16 cellular contexts compared by ENCODE assay signal in the genomic region with DNA sequence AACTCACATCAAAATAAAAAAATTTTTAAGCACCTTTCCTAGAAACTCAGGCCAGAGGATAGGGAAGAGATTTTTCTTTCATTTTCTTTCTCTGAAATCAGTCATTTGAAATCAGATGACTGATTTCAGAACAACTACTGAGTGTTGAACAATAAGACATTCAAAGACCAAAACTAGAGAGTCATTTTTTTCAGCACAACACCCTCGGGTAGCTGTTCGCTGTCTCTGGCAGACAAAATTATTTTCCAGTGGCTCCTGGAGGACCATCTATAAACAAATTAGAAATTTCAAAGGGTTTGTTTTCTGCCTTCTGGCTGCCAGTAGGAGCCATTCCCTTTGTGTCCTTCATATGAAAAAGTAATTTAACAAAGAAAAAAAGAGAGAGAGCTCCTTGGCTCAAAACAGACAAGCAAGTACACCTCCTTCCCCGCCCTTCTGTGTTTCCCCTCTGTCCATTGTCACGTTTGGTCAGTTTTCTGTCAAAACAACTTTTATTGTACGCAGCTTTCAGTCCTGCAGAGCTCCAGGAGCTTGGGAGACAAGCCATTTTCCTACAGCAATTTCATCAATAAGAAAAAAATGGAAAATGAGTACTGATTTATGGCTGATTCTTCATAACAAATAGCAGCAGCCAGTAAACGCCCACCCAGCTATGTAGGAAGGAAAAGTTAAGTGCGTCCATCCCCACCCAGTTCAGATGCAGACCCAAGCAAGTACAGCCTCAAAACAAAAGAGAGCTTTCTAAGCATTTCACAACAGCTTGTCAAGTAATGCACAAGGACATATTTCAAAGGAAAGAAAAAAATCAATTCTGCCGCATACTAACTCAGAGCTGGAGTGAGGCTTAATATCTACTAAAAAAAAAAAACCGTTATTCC.
DNase-seq lines count a peak whose midpoint lies in the region; ATAC-seq and TF ChIP-seq lines count a peak whose summit lies in the region.
"Had no signal": no experiment of that assay in that cellular context is flagged by ENCODE, and none has a peak within 500 bp of the region (broad histone marks: within the 10 kb centered on the region; RNA-seq: fewer than 3 reads in every experiment).

No MANE protein-coding gene starts in this region.

- H3K9me3 Mint-ChIP-seq in stimulated activated effector memory CD8-positive, alpha-beta T cell treated with anti-CD3 and anti-CD28 coated beads, Interleukin-12 subunit alpha, Interleukin-12 subunit beta, amount 100 ng/mL, for 72 hours: no peaks in the 10 kb centered on the region

- no peaks in the 10 kb centered on the region for H3K9me3 ChIP-seq in HAP-1

- no peaks in the 10 kb centered on the region for H3K27me3 ChIP-seq in HAP-1 (ENCODE audit: low read depth)

- TF ChIP-seq CTCF in fibroblast of villous mesenchyme (IDR thresholded peaks at IDR 0.05; ENCODE audit: insufficient read depth, low read depth, low read length): no peak

- in situ Hi-C loops in HAP-1 (cut with MboI; ENCODE audit: low sequenced_read_pairs): no loop called here

- H3K4me1 Mint-ChIP-seq in stimulated activated effector memory CD8-positive, alpha-beta T cell treated with anti-CD3 and anti-CD28 coated beads, Interleukin-12 subunit alpha, Interleukin-12 subunit beta, amount 100 ng/mL, for 72 hours: no peaks in the 10 kb centered on the region

- no peaks in the 10 kb centered on the region for H3K36me3 Mint-ChIP-seq in stimulated activated effector memory CD8-positive, alpha-beta T cell treated with anti-CD3 and anti-CD28 coated beads, Interleukin-12 subunit alpha, Interleukin-12 subunit beta, amount 100 ng/mL, for 72 hours
- H3K36me3 Mint-ChIP-seq: natural killer cell treated with Interleukin-12 subunit alpha and Interleukin-12 subunit beta and Interleukin-15 and Interleukin-18, amount 100 ng/mL, for 72 hours had no signal

- H3K4me3 Mint-ChIP-seq in stimulated activated effector memory CD8-positive, alpha-beta T cell treated with anti-CD3 and anti-CD28 coated beads, Interleukin-12 subunit alpha, Interleukin-12 subunit beta, amount 100 ng/mL, for 72 hours: no peak overlapping the region
- H3K4me3 Mint-ChIP-seq: natural killer cell treated with Interleukin-12 subunit alpha and Interleukin-12 subunit beta and Interleukin-15 and Interleukin-18, amount 100 ng/mL, for 72 hours had no signal

- peak; percentile 62 for ATAC-seq in HG03442 (IDR thresholded peaks at IDR 0.05; ENCODE audit: unreplicated experiment)
- no peak for ATAC-seq in HG02970 (IDR thresholded peaks at IDR 0.05; ENCODE audit: low FRiP score, unreplicated experiment)
- no peak for ATAC-seq in GM19452 (IDR thresholded peaks at IDR 0.05; ENCODE audit: unreplicated experiment)
- ATAC-seq in stimulated activated effector memory CD8-positive, alpha-beta T cell treated with anti-CD3 and anti-CD28 coated beads, Interleukin-12 subunit alpha, Interleukin-12 subunit beta, amount 100 ng/mL, for 72 hours: no peak
- ATAC-seq: natural killer cell treated with Interleukin-12 subunit alpha and Interleukin-12 subunit beta and Interleukin-15 and Interleukin-18, amount 100 ng/mL, for 72 hours; Panc1 had no signal

- DNase-seq in ELF-1 (ENCODE audit: low read depth, low spot score): peak; percentile 9
- peak; percentile 11 for DNase-seq in fibroblast of villous mesenchyme (ENCODE audit: low read depth)
- DNase-seq in putamen (ENCODE audit: low spot score): peak; percentile 65
- no peak for DNase-seq in stimulated activated effector memory CD8-positive, alpha-beta T cell treated with anti-CD3 and anti-CD28 coated beads, Interleukin-12 subunit alpha, Interleukin-12 subunit beta, amount 100 ng/mL, for 72 hours (ENCODE audit: low spot score in 2 of 2)
- no peak for DNase-seq in HAP-1 (ENCODE audit: low spot score in 2 of 2)
- DNase-seq: activated CD4-positive, alpha-beta T cell treated with anti-CD3 and anti-CD28 coated beads, Interleukin-2, amount 50 U/mL, for 48 hours; activated naive CD4-positive, alpha-beta T cell treated with Interleukin-2 at 50 U/mL for 16 hours; GOT3; NCI-H1048; NCI-H2227 treated with DMSO at 0.1 percent for 48 hours had no signal

- H3K4me3 ChIP-seq in fibroblast of villous mesenchyme (ENCODE audit: low read depth, low read length) (no peak overlapping the region), HAP-1 (no peak overlapping the region)
- H3K4me3 ChIP-seq: smooth muscle cell had no signal

- no peaks in the 10 kb centered on the region; the same call in 1 of the 2 replicates for H3K4me1 ChIP-seq in HAP-1

- H3K27ac Mint-ChIP-seq in stimulated activated effector memory CD8-positive, alpha-beta T cell treated with anti-CD3 and anti-CD28 coated beads, Interleukin-12 subunit alpha, Interleukin-12 subunit beta, amount 100 ng/mL, for 72 hours: no peak overlapping the region
- H3K27ac Mint-ChIP-seq: natural killer cell treated with Interleukin-12 subunit alpha and Interleukin-12 subunit beta and Interleukin-15 and Interleukin-18, amount 100 ng/mL, for 72 hours had no signal

- H3K36me3 ChIP-seq in HAP-1 (replicated peaks): no peaks in the 10 kb centered on the region

Comparison
In these comparisons a context has a peak if more than half of its experiments do, and no peak if none do; other contexts are left out.
1. DNase-seq: peak in ELF-1 (single experiment), fibroblast of villous mesenchyme (single experiment) and putamen (single experiment); none in stimulated activated effector memory CD8-positive, alpha-beta T cell treated with anti-CD3 and anti-CD28 coated beads, Interleukin-12 subunit alpha, Interleukin-12 subunit beta, amount 100 ng/mL, for 72 hours (0 of 2) and HAP-1 (0 of 2).